In the genomic region with DNA sequence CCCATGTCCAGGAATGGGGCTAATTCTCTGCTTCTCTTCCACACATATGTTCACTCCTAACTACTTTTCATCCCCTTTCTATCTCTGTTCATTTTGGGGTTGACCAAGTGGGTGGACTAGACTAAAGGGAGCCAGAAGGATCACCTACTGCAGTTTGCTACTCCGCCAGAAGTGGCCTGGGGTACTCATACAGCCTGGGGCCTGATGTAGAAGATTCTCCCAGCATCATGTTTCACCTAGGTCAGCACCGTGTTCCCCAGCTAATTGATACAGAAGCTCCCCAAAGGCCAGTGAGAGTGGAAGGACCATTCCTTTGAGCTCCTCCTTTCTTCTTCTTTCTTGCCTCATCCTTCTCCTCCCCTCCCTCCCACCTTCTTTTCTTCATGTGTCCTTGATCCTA, we compare ENCODE assay signal across 8 cellular contexts. TPM values are rescaled to one million over a fixed set of nuclear protein-coding genes. Genes with fewer than 3 reads are reported as not detected.
"Had no signal": no experiment of that assay in that cellular context is flagged by ENCODE, and none has a peak within 500 bp of the region (broad histone marks: within the 10 kb centered on the region; RNA-seq: fewer than 3 reads in every experiment).

No MANE protein-coding gene starts in this region.

- H3K27ac Mint-ChIP-seq: HFFc6 had no signal

- DNase-seq: GM23248, HFFc6, KG1 had no signal

- H3K4me1 ChIP-seq: HAP-1 had no signal

- ATAC-seq: HCT116, HepG2 had no signal

- H3K27ac ChIP-seq: GM23248, HL-60 had no signal

- H3K4me3 ChIP-seq: GM23248, HAP-1 had no signal

- H3K27me3 Mint-ChIP-seq: IgD-negative memory B cell had no signal

- H3K4me1 Mint-ChIP-seq: IgD-negative memory B cell had no signal

- H3K9me3 ChIP-seq: HAP-1 had no signal

- H3K4me3 Mint-ChIP-seq: HFFc6, IgD-negative memory B cell had no signal

- H3K9me3 Mint-ChIP-seq: HFFc6, IgD-negative memory B cell had no signal

- H3K36me3 ChIP-seq: HAP-1 had no signal

RNA-seq across cellular contexts. Expression of a gene that starts 50.1 kb away (rescaled TPM):
- total RNA-seq: GM23248 had no signal
